ENCODE assay signal across 8 cellular contexts in genomic region chr12:111410229-111411186, GRCh38. TPM values are rescaled to one million over a fixed set of nuclear protein-coding genes. Genes with fewer than 3 reads are reported as not detected.
DNase-seq lines count a peak whose midpoint lies in the region; ATAC-seq and TF ChIP-seq lines count a peak whose summit lies in the region.

No MANE protein-coding gene starts in this region.

- H3K36me3 ChIP-seq in HUES48 (ENCODE audit: control insufficient read depth, insufficient read depth, low read length) (no peaks in the 10 kb centered on the region), body of pancreas (replicated peaks in 1 of 2; ENCODE audit: insufficient read depth in 1 of 2, low read depth in 2 of 2) (no peaks in the 10 kb centered on the region), muscle layer of colon (ENCODE audit: insufficient read depth, low read length) (no peaks in the 10 kb centered on the region)

- no peaks in the 10 kb centered on the region for H3K27me3 ChIP-seq in HUES48 (ENCODE audit: control insufficient read depth, insufficient read depth, low read length)
- H3K27me3 ChIP-seq in body of pancreas: no peaks in the 10 kb centered on the region
- no peaks in the 10 kb centered on the region for H3K27me3 ChIP-seq in muscle layer of colon (ENCODE audit: control insufficient read depth in 1 of 2, insufficient read depth in 2 of 2, low read length in 2 of 2)

- peaks cover 68% of the 10 kb centered on the region for H3K4me1 ChIP-seq in HUES48 (ENCODE audit: control insufficient read depth, insufficient read depth, low read length)
- peaks cover 73% of the 10 kb centered on the region for H3K4me1 ChIP-seq in body of pancreas
- peaks cover 19% of the 10 kb centered on the region for H3K4me1 ChIP-seq in muscle layer of colon (ENCODE audit: insufficient read depth, low read length)

- ATAC-seq in body of pancreas: no peak
- ATAC-seq in GM18873 (IDR thresholded peaks at IDR 0.05; ENCODE audit: low FRiP score, unreplicated experiment): no peak
- no peak for ATAC-seq in GM19452 (IDR thresholded peaks at IDR 0.05; ENCODE audit: unreplicated experiment)

- H3K9me3 ChIP-seq in HUES48 (ENCODE audit: control insufficient read depth, insufficient read depth, low read length) (no peaks in the 10 kb centered on the region), body of pancreas (no peaks in the 10 kb centered on the region), muscle layer of colon (ENCODE audit: low read length) (no peaks in the 10 kb centered on the region)

- H3K4me3 ChIP-seq in HUES48 (ENCODE audit: low read depth, low read length): no peak overlapping the region
- H3K4me3 ChIP-seq in body of pancreas: no peak overlapping the region
- no peak overlapping the region for H3K4me3 ChIP-seq in muscle layer of colon (ENCODE audit: low read depth in 1 of 2, low read length in 2 of 2)

- no peak for TF ChIP-seq CTCF in body of pancreas (IDR thresholded peaks at IDR 0.05)

- DNase-seq in A172 (ENCODE audit: low spot score) (peak; percentile 55), body of pancreas (no peak), NOMO-1 treated with DMSO at 0.1 percent for 48 hours (lab: John Stamatoyannopoulos, UW; ENCODE audit: unreplicated experiment) (no peak), NCI-H1694 (lab: John Stamatoyannopoulos, UW) (no peak)

- H3K9ac ChIP-seq in HUES48 (ENCODE audit: low read depth, low read length): no peak overlapping the region
- no peak overlapping the region for H3K9ac ChIP-seq in muscle layer of colon (ENCODE audit: low read length)

- H3K27ac ChIP-seq in HUES48 (ENCODE audit: low read depth, low read length) (peak overlapping the region; percentile 44), body of pancreas (peak overlapping the region; percentile 63 to 87 (median 67)), muscle layer of colon (ENCODE audit: low read depth, low read length) (peak overlapping the region; percentile 37)

- 67 to 69% methylated on average over 4 to 16 of the region's 16 CpGs for WGBS in body of pancreas, 2 donors

- intact Hi-C loops in body of pancreas (cut with DNase I): no loop called here

- no peak for TF ChIP-seq POLR2A in body of pancreas (IDR thresholded peaks at IDR 0.05)

RNA-seq across cellular contexts. Expression of gene SH2B3, which starts 4.8 kb away (rescaled TPM):
- 30.5 and 32.3 TPM in 2 replicates for total RNA-seq in A172 (2014; rRNA removed; shearing (Covaris generic))
- 10 to 100 TPM; 23.1 to 41.9 TPM for total RNA-seq in body of pancreas

RNA-seq across cellular contexts. Expression of gene PHETA1, which starts 41.6 kb away (rescaled TPM):
- 9.4 and 16.6 TPM in 2 replicates for total RNA-seq in A172 (2014; rRNA removed; shearing (Covaris generic))
- 10 to 100 TPM; 20.4 to 31.4 TPM for total RNA-seq in body of pancreas
